2 cellular contexts compared by ENCODE assay signal in genomic region chr1:165834881-165835280, GRCh38.
TF ChIP-seq lines count a peak whose summit lies in the region.

No MANE protein-coding gene starts in this region.

TF ChIP-seq in A549, 52 proteins besides CTCF, POLR2A, EP300 and RAD21 (continued from another document):
- TF ChIP-seq REST (IDR thresholded peaks at IDR 0.05) (no peak), CBX2 (IDR thresholded peaks at IDR 0.05; ENCODE audit: borderline replicate concordance, low read depth) (no peak), HMGXB4 (CRISPR knock-in tag; IDR thresholded peaks at IDR 0.05; ENCODE audit: borderline replicate concordance) (no peak), PHF8 (IDR thresholded peaks at IDR 0.05; ENCODE audit: borderline replicate concordance, low read depth) (no peak)

TF ChIP-seq in WTC11, 78 proteins besides CTCF, POLR2A, EP300 and RAD21 (continued from another document):
- TF ChIP-seq, protein P1, sequence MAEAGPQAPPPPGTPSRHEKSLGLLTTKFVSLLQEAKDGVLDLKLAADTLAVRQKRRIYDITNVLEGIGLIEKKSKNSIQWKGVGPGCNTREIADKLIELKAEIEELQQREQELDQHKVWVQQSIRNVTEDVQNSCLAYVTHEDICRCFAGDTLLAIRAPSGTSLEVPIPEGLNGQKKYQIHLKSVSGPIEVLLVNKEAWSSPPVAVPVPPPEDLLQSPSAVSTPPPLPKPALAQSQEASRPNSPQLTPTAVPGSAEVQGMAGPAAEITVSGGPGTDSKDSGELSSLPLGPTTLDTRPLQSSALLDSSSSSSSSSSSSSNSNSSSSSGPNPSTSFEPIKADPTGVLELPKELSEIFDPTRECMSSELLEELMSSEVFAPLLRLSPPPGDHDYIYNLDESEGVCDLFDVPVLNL (CRISPR knock-in tag; IDR thresholded peaks at IDR 0.05; ENCODE audit: borderline replicate concordance, low read depth) = no peak
- TF ChIP-seq, protein P2, sequence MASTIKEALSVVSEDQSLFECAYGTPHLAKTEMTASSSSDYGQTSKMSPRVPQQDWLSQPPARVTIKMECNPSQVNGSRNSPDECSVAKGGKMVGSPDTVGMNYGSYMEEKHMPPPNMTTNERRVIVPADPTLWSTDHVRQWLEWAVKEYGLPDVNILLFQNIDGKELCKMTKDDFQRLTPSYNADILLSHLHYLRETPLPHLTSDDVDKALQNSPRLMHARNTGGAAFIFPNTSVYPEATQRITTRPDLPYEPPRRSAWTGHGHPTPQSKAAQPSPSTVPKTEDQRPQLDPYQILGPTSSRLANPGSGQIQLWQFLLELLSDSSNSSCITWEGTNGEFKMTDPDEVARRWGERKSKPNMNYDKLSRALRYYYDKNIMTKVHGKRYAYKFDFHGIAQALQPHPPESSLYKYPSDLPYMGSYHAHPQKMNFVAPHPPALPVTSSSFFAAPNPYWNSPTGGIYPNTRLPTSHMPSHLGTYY (CRISPR knock-in tag; IDR thresholded peaks at IDR 0.05) = no peak
- TF ChIP-seq ZNF232 (CRISPR knock-in tag; IDR thresholded peaks at IDR 0.05) (no peak), NFYB (CRISPR knock-in tag; conservative IDR thresholded peaks at IDR 0.05; ENCODE audit: low read depth) (no peak), E2F1 (CRISPR knock-in tag; IDR thresholded peaks at IDR 0.05) (no peak), ZNF317 (CRISPR knock-in tag; IDR thresholded peaks at IDR 0.05; ENCODE audit: borderline replicate concordance, low read depth) (no peak), SOX15 (CRISPR knock-in tag; IDR thresholded peaks at IDR 0.05) (no peak), ZNF416 (CRISPR knock-in tag; IDR thresholded peaks at IDR 0.05) (no peak), ATF2 (CRISPR knock-in tag; IDR thresholded peaks at IDR 0.05; ENCODE audit: borderline replicate concordance, low read depth) (no peak), PRRX2 (CRISPR knock-in tag; IDR thresholded peaks at IDR 0.05) (no peak), FOXP4 (CRISPR knock-in tag; IDR thresholded peaks at IDR 0.05) (no peak)
- TF ChIP-seq, protein P3, sequence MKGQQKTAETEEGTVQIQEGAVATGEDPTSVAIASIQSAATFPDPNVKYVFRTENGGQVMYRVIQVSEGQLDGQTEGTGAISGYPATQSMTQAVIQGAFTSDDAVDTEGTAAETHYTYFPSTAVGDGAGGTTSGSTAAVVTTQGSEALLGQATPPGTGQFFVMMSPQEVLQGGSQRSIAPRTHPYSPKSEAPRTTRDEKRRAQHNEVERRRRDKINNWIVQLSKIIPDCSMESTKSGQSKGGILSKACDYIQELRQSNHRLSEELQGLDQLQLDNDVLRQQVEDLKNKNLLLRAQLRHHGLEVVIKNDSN (CRISPR knock-in tag; IDR thresholded peaks at IDR 0.05) = no peak
- TF ChIP-seq, protein P4, sequence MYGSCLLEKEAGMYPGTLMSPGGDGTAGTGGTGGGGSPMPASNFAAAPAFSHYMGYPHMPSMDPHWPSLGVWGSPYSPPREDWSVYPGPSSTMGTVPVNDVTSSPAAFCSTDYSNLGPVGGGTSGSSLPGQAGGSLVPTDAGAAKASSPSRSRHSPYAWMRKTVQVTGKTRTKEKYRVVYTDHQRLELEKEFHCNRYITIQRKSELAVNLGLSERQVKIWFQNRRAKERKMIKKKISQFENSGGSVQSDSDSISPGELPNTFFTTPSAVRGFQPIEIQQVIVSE (CRISPR knock-in tag; IDR thresholded peaks at IDR 0.05; ENCODE audit: borderline replicate concordance) = no peak
TF ChIP-seq in WTC11: peak in this region for 0.
